ENCODE assay signal across 17 cellular contexts in genomic region chr3:182601597-182601996, GRCh38.
"Had no signal": no experiment of that assay in that cellular context is flagged by ENCODE, and none has a peak within 500 bp of the region (broad histone marks: within the 10 kb centered on the region; RNA-seq: fewer than 3 reads in every experiment).

No MANE protein-coding gene starts in this region.

- H3K36me3 Mint-ChIP-seq: mesothelial cell of epicardium had no signal

- H3K4me1 ChIP-seq: esophagus muscularis mucosa, foreskin keratinocyte, gastroesophageal sphincter, heart left ventricle, left lung, lower lobe of right lung had no signal

- DNase-seq: dermis blood vessel endothelial cell; dorsolateral prefrontal cortex; effector CD4-positive, alpha-beta T cell; effector memory CD4-positive, alpha-beta T cell; foreskin keratinocyte; heart left ventricle; left cardiac atrium; left lung; left ventricle myocardium superior; lower lobe of right lung; mesenchymal stem cell; mucosa of descending colon had no signal

- H3K4me3 Mint-ChIP-seq: mesothelial cell of epicardium had no signal

- H3K27me3 ChIP-seq: dorsolateral prefrontal cortex, esophagus muscularis mucosa, foreskin keratinocyte, gastroesophageal sphincter, heart left ventricle, hepatocyte, left lung had no signal

- H3K79me2 ChIP-seq: hepatocyte had no signal

- H3K27ac ChIP-seq: coronary artery, dorsolateral prefrontal cortex, esophagus muscularis mucosa, foreskin keratinocyte, gastroesophageal sphincter, heart left ventricle, hepatocyte, left lung, lower lobe of right lung had no signal

- H3K36me3 ChIP-seq: esophagus muscularis mucosa, gastroesophageal sphincter, heart left ventricle, left lung, lower lobe of right lung had no signal

- H3K4me3 ChIP-seq: coronary artery, dorsolateral prefrontal cortex, esophagus muscularis mucosa, gastroesophageal sphincter, heart left ventricle, hepatocyte, left lung, lower lobe of right lung, mucosa of descending colon had no signal

- H3K9me3 ChIP-seq: esophagus muscularis mucosa, gastroesophageal sphincter, heart left ventricle, left lung, lower lobe of right lung, mucosa of descending colon had no signal

- H3K4me2 ChIP-seq: hepatocyte had no signal

- H3K27ac Mint-ChIP-seq: mesothelial cell of epicardium had no signal

- H3K9me3 Mint-ChIP-seq: mesothelial cell of epicardium had no signal

- ATAC-seq: foreskin keratinocyte, gastroesophageal sphincter, heart left ventricle, left cardiac atrium, left lung, left ventricle myocardium superior, lower lobe of right lung, mucosa of descending colon had no signal

- H2AFZ ChIP-seq: hepatocyte had no signal
